In genomic region chr7:143256932-143257331, GRCh38 we compare ENCODE assay signal across 10 cellular contexts. TPM values are rescaled to one million over a fixed set of nuclear protein-coding genes. Genes with fewer than 3 reads are reported as not detected.
DNase-seq lines count a peak whose midpoint lies in the region; ATAC-seq and TF ChIP-seq lines count a peak whose summit lies in the region.
"Had no signal": no experiment of that assay in that cellular context is flagged by ENCODE, and none has a peak within 500 bp of the region (broad histone marks: within the 10 kb centered on the region; RNA-seq: fewer than 3 reads in every experiment).

No MANE protein-coding gene starts in this region.

- no peak for TF ChIP-seq POLR2A in tibial nerve (IDR thresholded peaks at IDR 0.05)

- no peaks in the 10 kb centered on the region for H3K27me3 ChIP-seq in tibial nerve

- no peak overlapping the region for H3K27ac ChIP-seq in tibial nerve

- H3K4me3 Mint-ChIP-seq in naive B cell (peak overlapping the region in 5 of 8 donors; percentile 29 to 66 (median 47)), WTC11 (no peak overlapping the region)
- H3K4me3 Mint-ChIP-seq: activated naive CD4-positive, alpha-beta T cell treated with anti-CD3 and anti-CD28 coated beads, Interleukin-2, amount 10 ng/mL, durations not matched to agents 7 days and 5 days had no signal

- POLR2A ChIA-PET in WTC11 (lab: Charles Lee): no interaction called here

- H3K9me3 Mint-ChIP-seq in naive B cell: peaks cover 0 to 8% (median 0%) of the 10 kb centered on the region in 7 donors
- H3K9me3 Mint-ChIP-seq in WTC11: peaks cover 13% of the 10 kb centered on the region

- H3K36me3 ChIP-seq in tibial nerve: no peaks in the 10 kb centered on the region

- H3K4me1 ChIP-seq in tibial nerve: no peaks in the 10 kb centered on the region

- no peak for TF ChIP-seq EP300 in tibial nerve (IDR thresholded peaks at IDR 0.05)

- peak overlapping the region; percentile 78 to 97 (median 94) for H3K27ac Mint-ChIP-seq in naive B cell
- H3K27ac Mint-ChIP-seq in WTC11: no peak overlapping the region
- H3K27ac Mint-ChIP-seq: activated naive CD4-positive, alpha-beta T cell treated with anti-CD3 and anti-CD28 coated beads, Interleukin-2, amount 10 ng/mL, durations not matched to agents 7 days and 5 days had no signal

- peak; percentile 55 for DNase-seq in naive B cell
- DNase-seq in C1 segment of cervical spinal cord (lab: John Stamatoyannopoulos, UW): no peak
- DNase-seq in WTC11 (ENCODE audit: low spot score): no peak
- no peak for DNase-seq in tibial nerve (ENCODE audit: low spot score in 2 of 2)
- DNase-seq: activated naive CD4-positive, alpha-beta T cell treated with anti-CD3 and anti-CD28 coated beads, Interleukin-2, amount 10 ng/mL, durations not matched to agents 7 days and 5 days; NCI-H446 treated with DMSO at 0.1 percent for 48 hours; occipital lobe had no signal

- no peak overlapping the region for H3K4me3 ChIP-seq in tibial nerve

- TF ChIP-seq CTCF in WTC11 (IDR thresholded peaks at IDR 0.05) (no peak), tibial nerve (IDR thresholded peaks at IDR 0.05) (no peak)

- peaks cover 31 to 34% (median 33%) of the 10 kb centered on the region in 3 donors for H3K4me1 Mint-ChIP-seq in naive B cell
- no peaks in the 10 kb centered on the region for H3K4me1 Mint-ChIP-seq in WTC11

- no peaks in the 10 kb centered on the region for H3K9me3 ChIP-seq in tibial nerve

- peak; percentile 92 for ATAC-seq in GM18870 (IDR thresholded peaks at IDR 0.05; ENCODE audit: unreplicated experiment)
- ATAC-seq in GM21717 (IDR thresholded peaks at IDR 0.05; ENCODE audit: unreplicated experiment): peak; percentile 75
- peak; percentile 84 for ATAC-seq in HG03342 (IDR thresholded peaks at IDR 0.05; ENCODE audit: unreplicated experiment)
- peak; percentile 92 to 93 for ATAC-seq in naive B cell (ENCODE audit: low read depth in 2 of 2)
- ATAC-seq in WTC11: no peak

- H3K36me3 Mint-ChIP-seq in naive B cell: peaks cover 0 to 16% of the 10 kb centered on the region in 2 donors
- no peaks in the 10 kb centered on the region for H3K36me3 Mint-ChIP-seq in WTC11

- WGBS in tibial nerve, 2 donors: 87 to 92% methylated on average over 4 of the region's 4 CpGs

- CTCF ChIA-PET in WTC11 (lab: Charles Lee): interaction anchor here (1.0 to 2.6 kb wide), 2 partner anchors 17 to 28 kb away, joined by 5 to 13 read pairs; no protein-coding TSS in a partner anchor

- H3K27me3 Mint-ChIP-seq in naive B cell (no peaks in the 10 kb centered on the region), WTC11 (ENCODE audit: low read depth) (no peaks in the 10 kb centered on the region; the same call in 1 of the 2 replicates)
- H3K27me3 Mint-ChIP-seq: activated naive CD4-positive, alpha-beta T cell treated with anti-CD3 and anti-CD28 coated beads, Interleukin-2, amount 10 ng/mL, durations not matched to agents 7 days and 5 days had no signal

TF ChIP-seq in WTC11, 78 proteins besides CTCF, POLR2A, EP300 and RAD21:
- TF ChIP-seq ESRRA (CRISPR knock-in tag; IDR thresholded peaks at IDR 0.05; ENCODE audit: borderline replicate concordance) (no peak), RORB (CRISPR knock-in tag; IDR thresholded peaks at IDR 0.05) (no peak), MYBL2 (CRISPR knock-in tag; IDR thresholded peaks at IDR 0.05) (no peak), GTF2I (CRISPR knock-in tag; conservative IDR thresholded peaks at IDR 0.05) (no peak), NR1H2 (CRISPR knock-in tag; IDR thresholded peaks at IDR 0.05) (no peak), GABPB1 (CRISPR knock-in tag; IDR thresholded peaks at IDR 0.05) (no peak), ZNF317 (CRISPR knock-in tag; IDR thresholded peaks at IDR 0.05; ENCODE audit: borderline replicate concordance, low read depth) (no peak), ZNF396 (CRISPR knock-in tag; IDR thresholded peaks at IDR 0.05; ENCODE audit: borderline replicate concordance) (no peak), ZNF423 (CRISPR knock-in tag; IDR thresholded peaks at IDR 0.05) (no peak), ZNF425 (CRISPR knock-in tag; conservative IDR thresholded peaks at IDR 0.05) (no peak), ZNF263 (CRISPR knock-in tag; IDR thresholded peaks at IDR 0.05; ENCODE audit: low read depth) (no peak), ZNF138 (CRISPR knock-in tag; conservative IDR thresholded peaks at IDR 0.05) (no peak), NR2C2 (CRISPR knock-in tag; IDR thresholded peaks at IDR 0.05) (no peak), PREB (CRISPR knock-in tag; IDR thresholded peaks at IDR 0.05; ENCODE audit: borderline replicate concordance) (no peak)

RNA-seq across cellular contexts. Expression of gene GSTK1, which starts 6.3 kb away (rescaled TPM):
- polyA plus RNA-seq in naive B cell (ENCODE audit: low read depth in 6 of 6): 100 to 1,000 TPM; 180 to 225 (median 204) TPM
- total RNA-seq in WTC11 (2021) (30.1 to 40.1 TPM (median 37.7 TPM) in 3 replicates), tibial nerve (100 to 1,000 TPM; 149 to 202 (median 161) TPM)

RNA-seq across cellular contexts. Expression of gene TMEM139, which starts 27.8 kb away (rescaled TPM):
- under 1 TPM in 2 of 6 donors, not detected in 4; 0.32 TPM for polyA plus RNA-seq in naive B cell (ENCODE audit: low read depth in 6 of 6)
- total RNA-seq in WTC11 (2021) (1.5 to 2.0 TPM (median 1.9 TPM) in 3 replicates), tibial nerve (10 to 100 TPM in 1 of 4 donors, 1 to 10 TPM in 3; 2.1 to 12.0 (median 6.4) TPM)

RNA-seq across cellular contexts. Expression of gene CASP2, which starts 31.2 kb away (rescaled TPM):
- 10 to 100 TPM in 5 of 6 donors, 1 to 10 TPM in 1; 4.2 to 42.7 (median 23.9) TPM for polyA plus RNA-seq in naive B cell (ENCODE audit: low read depth in 6 of 6)
- total RNA-seq in WTC11 (2021) (35.1 to 35.5 TPM (median 35.4 TPM) in 3 replicates), tibial nerve (10 to 100 TPM; 18.4 to 25.2 (median 21.3) TPM)

RNA-seq across cellular contexts. Expression of gene TAS2R40, which starts 35.1 kb away (rescaled TPM):
- not detected for polyA plus RNA-seq in naive B cell (ENCODE audit: low read depth in 6 of 6)
- total RNA-seq in WTC11 (2021): not detected in 3 replicates
- total RNA-seq in tibial nerve: not detected
- total RNA-seq: occipital lobe had no signal

RNA-seq across cellular contexts. Expression of gene CLCN1, which starts 59.0 kb away (rescaled TPM):
- not detected for polyA plus RNA-seq in naive B cell (ENCODE audit: low read depth in 6 of 6)
- total RNA-seq in WTC11 (2021) (0.23 to 0.46 TPM (median 0.28 TPM) in 3 replicates), tibial nerve (not detected)
